ENCODE assay signal across 28 cellular contexts in genomic region chr2:200264631-200265030, GRCh38.
"Had no signal": no experiment of that assay in that cellular context is flagged by ENCODE, and none has a peak within 500 bp of the region (broad histone marks: within the 10 kb centered on the region; RNA-seq: fewer than 3 reads in every experiment).

No MANE protein-coding gene starts in this region.

- H3K27me3 Mint-ChIP-seq: progenitor cell of endocrine pancreas; stimulated activated naive B cell treated with anti-CD40 and anti-IgM and Interleukin-4, amounts not matched to agents 10 μg/mL and 1 μg/mL and 100 μg/mL, for 72 hours had no signal

- H3K4me1 ChIP-seq: neural progenitor cell, psoas muscle, right lobe of liver, sigmoid colon, stomach, tibial nerve, upper lobe of left lung, vagina had no signal

- H3K27ac Mint-ChIP-seq: nephron; neural progenitor cell; progenitor cell of endocrine pancreas; stimulated activated effector memory CD8-positive, alpha-beta T cell treated with anti-CD3 and anti-CD28 coated beads, Interleukin-12 subunit alpha, Interleukin-12 subunit beta, amount 100 ng/mL, for 72 hours; stimulated activated naive B cell treated with anti-CD40 and anti-IgM and Interleukin-4, amounts not matched to agents 10 μg/mL and 1 μg/mL and 100 μg/mL, for 72 hours; stimulated activated naive CD8-positive, alpha-beta T cell treated with anti-CD3 and anti-CD28 coated beads, Interleukin-15, Interleukin-2, amounts not matched to agents 100 ng/mL and 50 ng/mL, for 24 hours had no signal

- H3K4me1 Mint-ChIP-seq: nephron; neural progenitor cell; stimulated activated effector memory CD8-positive, alpha-beta T cell treated with anti-CD3 and anti-CD28 coated beads, Interleukin-12 subunit alpha, Interleukin-12 subunit beta, amount 100 ng/mL, for 72 hours; stimulated activated naive B cell treated with anti-CD40 and anti-IgM and Interleukin-4, amounts not matched to agents 10 μg/mL and 1 μg/mL and 100 μg/mL, for 72 hours had no signal

- H2AFZ ChIP-seq: neural progenitor cell, parathyroid adenoma had no signal

- ATAC-seq: psoas muscle; right cardiac atrium; right lobe of liver; stimulated activated effector memory CD8-positive, alpha-beta T cell treated with anti-CD3 and anti-CD28 coated beads, Interleukin-12 subunit alpha, Interleukin-12 subunit beta, amount 100 ng/mL, for 72 hours; stimulated activated naive B cell treated with anti-CD40 and anti-IgM and Interleukin-4, amounts not matched to agents 10 μg/mL and 1 μg/mL and 100 μg/mL, for 72 hours had no signal

- H3K9me3 Mint-ChIP-seq: neural progenitor cell; stimulated activated effector memory CD8-positive, alpha-beta T cell treated with anti-CD3 and anti-CD28 coated beads, Interleukin-12 subunit alpha, Interleukin-12 subunit beta, amount 100 ng/mL, for 72 hours; stimulated activated naive B cell treated with anti-CD40 and anti-IgM and Interleukin-4, amounts not matched to agents 10 μg/mL and 1 μg/mL and 100 μg/mL, for 72 hours; stimulated activated naive CD8-positive, alpha-beta T cell treated with anti-CD3 and anti-CD28 coated beads, Interleukin-15, Interleukin-2, amounts not matched to agents 100 ng/mL and 50 ng/mL, for 24 hours had no signal

- H3K9ac ChIP-seq: neural progenitor cell, parathyroid adenoma had no signal

- H3K4me3 ChIP-seq: neural progenitor cell, ovary, psoas muscle, right lobe of liver, sigmoid colon, stomach, thoracic aorta, thyroid gland, tibial nerve, upper lobe of left lung, vagina had no signal

- H3K36me3 ChIP-seq: neural progenitor cell, ovary, right lobe of liver, sigmoid colon, stomach, thoracic aorta, thyroid gland, tibial nerve, upper lobe of left lung, vagina had no signal

- H3K27me3 ChIP-seq: neural progenitor cell, ovary, right lobe of liver, sigmoid colon, thyroid gland, tibial nerve, upper lobe of left lung, vagina had no signal

- H3K79me2 ChIP-seq: parathyroid adenoma had no signal

- H3K27ac ChIP-seq: neural progenitor cell, ovary, parathyroid adenoma, psoas muscle, right lobe of liver, sigmoid colon, stomach, thoracic aorta, thyroid gland, tibial nerve, upper lobe of left lung, vagina had no signal

- H3K4me2 ChIP-seq: neural progenitor cell had no signal

- H3K4me3 Mint-ChIP-seq: nephron; neural progenitor cell; stimulated activated effector memory CD8-positive, alpha-beta T cell treated with anti-CD3 and anti-CD28 coated beads, Interleukin-12 subunit alpha, Interleukin-12 subunit beta, amount 100 ng/mL, for 72 hours; stimulated activated naive B cell treated with anti-CD40 and anti-IgM and Interleukin-4, amounts not matched to agents 10 μg/mL and 1 μg/mL and 100 μg/mL, for 72 hours; stimulated activated naive CD8-positive, alpha-beta T cell treated with anti-CD3 and anti-CD28 coated beads, Interleukin-15, Interleukin-2, amounts not matched to agents 100 ng/mL and 50 ng/mL, for 24 hours had no signal

- FAIRE-seq: small intestine, urothelium cell line had no signal

- H3K36me3 Mint-ChIP-seq: neural progenitor cell; stimulated activated effector memory CD8-positive, alpha-beta T cell treated with anti-CD3 and anti-CD28 coated beads, Interleukin-12 subunit alpha, Interleukin-12 subunit beta, amount 100 ng/mL, for 72 hours; stimulated activated naive B cell treated with anti-CD40 and anti-IgM and Interleukin-4, amounts not matched to agents 10 μg/mL and 1 μg/mL and 100 μg/mL, for 72 hours had no signal

- DNase-seq: occipital lobe; ovary; posterior cingulate gyrus; psoas muscle; right cardiac atrium; right lobe of liver; sigmoid colon; small intestine; stimulated activated CD4-positive, alpha-beta T cell treated with anti-CD3 and anti-CD28 coated beads, Interleukin-15, amount 100 ng/mL, for 24 hours; stimulated activated CD4-positive, alpha-beta T cell treated with anti-CD3 and anti-CD28 coated beads, Interleukin-2, amount 100 ng/mL, for 24 hours; stimulated activated CD4-positive, alpha-beta T cell treated with anti-CD3 and anti-CD28 coated beads, Interleukin-2, amount 100 ng/mL, for 48 hours; stimulated activated CD4-positive, alpha-beta T cell treated with anti-CD3 and anti-CD28 coated beads, Interleukin-4, amount 100 ng/mL, for 24 hours; stimulated activated naive B cell treated with anti-CD40 and anti-IgM and Interleukin-4, amounts not matched to agents 10 μg/mL and 1 μg/mL and 100 μg/mL, for 72 hours; stimulated activated naive CD4-positive, alpha-beta T cell treated with Interleukin-2 at 50 U/mL for 16 hours; stomach; trophoblast cell; upper lobe of left lung had no signal

- H3K9me3 ChIP-seq: ovary, psoas muscle, right lobe of liver, sigmoid colon, stomach, thoracic aorta, thyroid gland, tibial nerve, upper lobe of left lung, vagina had no signal
